Comparison of ENCODE assay signal across 8 cellular contexts in the genomic region with DNA sequence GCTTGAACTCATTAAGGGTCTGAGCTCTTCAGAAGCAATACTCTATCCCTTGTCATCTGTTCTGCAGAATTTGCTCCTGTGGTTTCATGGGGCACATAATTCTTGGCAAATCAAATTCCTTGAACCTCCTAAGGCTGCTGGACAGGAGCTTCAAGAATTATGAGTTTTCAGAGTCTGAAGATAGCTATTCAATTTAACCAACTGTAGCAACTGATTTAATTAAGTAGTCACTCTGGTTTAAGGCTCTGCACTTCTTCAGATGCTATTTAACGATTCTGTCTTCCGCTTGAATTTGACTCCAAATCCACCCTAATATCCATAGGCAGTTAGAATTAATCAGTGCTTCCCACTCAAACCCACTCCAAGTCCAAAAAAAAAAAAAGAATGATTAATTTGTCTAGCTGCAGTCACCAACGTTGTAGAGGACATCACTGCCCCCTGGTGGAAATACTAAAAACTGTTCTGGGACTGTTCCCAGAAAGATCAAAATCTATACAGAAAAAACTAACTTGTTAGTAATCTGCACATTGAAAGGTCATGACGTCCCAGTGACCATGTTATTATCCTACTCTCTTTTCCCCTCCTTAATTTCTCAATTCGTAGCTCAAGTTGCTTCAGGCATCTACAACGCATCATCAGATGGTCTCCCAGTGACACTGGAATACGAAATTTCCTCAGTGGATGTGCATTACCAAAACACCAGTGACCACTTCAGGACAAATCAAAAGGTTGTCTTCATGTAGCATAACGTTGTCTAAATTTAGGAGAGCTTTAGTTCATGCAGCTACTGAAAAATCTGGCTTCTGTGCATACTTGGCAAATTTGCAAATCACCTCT.
DNase-seq lines count a peak whose midpoint lies in the region; ATAC-seq and TF ChIP-seq lines count a peak whose summit lies in the region.

No MANE protein-coding gene starts in this region.

- no peak overlapping the region for H2BK120ac ChIP-seq in neuronal stem cell (ENCODE audit: low read depth, low read length)

- no peak overlapping the region for H2AFZ ChIP-seq in neuronal stem cell (ENCODE audit: low read length)

- no peak overlapping the region for H3K4me2 ChIP-seq in neuronal stem cell (ENCODE audit: insufficient read depth, low read length, poor library complexity, severe bottlenecking)

- H3K79me1 ChIP-seq in neuronal stem cell (ENCODE audit: low read depth, low read length): no peaks in the 10 kb centered on the region

- no peak overlapping the region for H3K9ac ChIP-seq in neuronal stem cell (ENCODE audit: low read depth, low read length, poor library complexity)

- H3K4ac ChIP-seq in neuronal stem cell (ENCODE audit: low read length): no peak overlapping the region

- H2BK12ac ChIP-seq in neuronal stem cell (ENCODE audit: low read length): no peak overlapping the region

- ATAC-seq in HG03460 (IDR thresholded peaks at IDR 0.05; ENCODE audit: unreplicated experiment): no peak

- no peak overlapping the region for H3K27ac ChIP-seq in neuronal stem cell (replicated peaks; ENCODE audit: low read length)

- no peaks in the 10 kb centered on the region for H3K4me1 ChIP-seq in neuronal stem cell (ENCODE audit: control insufficient read depth in 2 of 2, insufficient read depth in 1 of 2, low read depth in 1 of 2, low read length in 2 of 2)

- H4K8ac ChIP-seq in neuronal stem cell (ENCODE audit: low read depth, low read length): peak overlapping the region; percentile 93

- H3K4me3 ChIP-seq in neuronal stem cell (ENCODE audit: low read length in 2 of 2): no peak overlapping the region

- WGBS in neuronal stem cell (ENCODE audit: extremely low coverage in 2 of 2, insufficient read length in 2 of 2, insufficient replicate concordance in 1 of 2), 2 donors: no CpG with 5 or more reads among the region's 8 CpGs

- H3K27me3 ChIP-seq in neuronal stem cell (ENCODE audit: control insufficient read depth in 3 of 3, insufficient read depth in 3 of 3, low read depth in 1 of 3, low read length in 3 of 3): no peaks in the 10 kb centered on the region

- no peaks in the 10 kb centered on the region for H3K36me3 ChIP-seq in neuronal stem cell (replicated peaks in 1 of 2; ENCODE audit: control insufficient read depth in 2 of 2, insufficient read depth in 2 of 2, low read length in 2 of 2)

- TF ChIP-seq POLR2A in erythroblast (IDR thresholded peaks at IDR 0.05; ENCODE audit: low read length): no peak

- H3K23ac ChIP-seq in neuronal stem cell (ENCODE audit: low read depth, low read length, poor library complexity): no peak overlapping the region

- no peak overlapping the region for H2AK5ac ChIP-seq in neuronal stem cell (ENCODE audit: low read depth, low read length)

- H3K18ac ChIP-seq in neuronal stem cell (ENCODE audit: low read length): no peak overlapping the region

- no peak overlapping the region for H4K91ac ChIP-seq in neuronal stem cell (ENCODE audit: low read depth, low read length, poor library complexity)

- no peak overlapping the region for H2BK5ac ChIP-seq in neuronal stem cell (ENCODE audit: low read length)

- H2BK15ac ChIP-seq in neuronal stem cell (ENCODE audit: low read length): no peak overlapping the region

- no peak overlapping the region for H3K14ac ChIP-seq in neuronal stem cell (ENCODE audit: low read length)

- DNase-seq in stimulated activated CD4-positive, alpha-beta T cell treated with anti-CD3 and anti-CD28 coated beads, Interleukin-2, amount 100 ng/mL, for 4 hours (ENCODE audit: low read depth): peak; percentile 1
- DNase-seq in stimulated activated CD4-positive, alpha-beta T cell treated with anti-CD3 and anti-CD28 coated beads, Interleukin-4, amount 100 ng/mL, for 4 hours: no peak
- DNase-seq in HuH-7.5 (ENCODE audit: low spot score) (peak; percentile 13), SK-N-DZ (ENCODE audit: low spot score) (peak; percentile 98), erythroblast (lab: John Stamatoyannopoulos, UW) (peak; percentile 1 to 31), neuronal stem cell (ENCODE audit: low spot score) (peak; percentile 47), OCI-M2 (lab: John Stamatoyannopoulos, UW; ENCODE audit: unreplicated experiment) (no peak)

- H3K9me3 ChIP-seq in neuronal stem cell (replicated peaks in 1 of 2; ENCODE audit: control insufficient read depth in 2 of 2, insufficient read depth in 1 of 2, low read depth in 1 of 2, low read length in 2 of 2): no peaks in the 10 kb centered on the region

Comparison
In these comparisons a context has a peak if more than half of its experiments do, and no peak if none do; other contexts are left out.
1. DNase-seq: peak in stimulated activated CD4-positive, alpha-beta T cell treated with anti-CD3 and anti-CD28 coated beads, Interleukin-2, amount 100 ng/mL, for 4 hours (single experiment), HuH-7.5 (single experiment), SK-N-DZ (single experiment), erythroblast (2 of 2) and neuronal stem cell (single experiment); none in stimulated activated CD4-positive, alpha-beta T cell treated with anti-CD3 and anti-CD28 coated beads, Interleukin-4, amount 100 ng/mL, for 4 hours (0 of 2) and OCI-M2 (single experiment).